ENCODE assay signal across 1 cellular context in genomic region chr12:100651694-100652093, GRCh38.
TF ChIP-seq lines count a peak whose summit lies in the region.

No MANE protein-coding gene starts in this region.

TF ChIP-seq in HepG2, 621 proteins besides CTCF, POLR2A, EP300 and RAD21 (continues in another document):
- TF ChIP-seq, protein P1, sequence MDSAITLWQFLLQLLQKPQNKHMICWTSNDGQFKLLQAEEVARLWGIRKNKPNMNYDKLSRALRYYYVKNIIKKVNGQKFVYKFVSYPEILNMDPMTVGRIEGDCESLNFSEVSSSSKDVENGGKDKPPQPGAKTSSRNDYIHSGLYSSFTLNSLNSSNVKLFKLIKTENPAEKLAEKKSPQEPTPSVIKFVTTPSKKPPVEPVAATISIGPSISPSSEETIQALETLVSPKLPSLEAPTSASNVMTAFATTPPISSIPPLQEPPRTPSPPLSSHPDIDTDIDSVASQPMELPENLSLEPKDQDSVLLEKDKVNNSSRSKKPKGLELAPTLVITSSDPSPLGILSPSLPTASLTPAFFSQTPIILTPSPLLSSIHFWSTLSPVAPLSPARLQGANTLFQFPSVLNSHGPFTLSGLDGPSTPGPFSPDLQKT (CRISPR knock-in tag; IDR thresholded peaks at IDR 0.05; ENCODE audit: borderline replicate concordance) = no peak
- TF ChIP-seq ONECUT2 (CRISPR knock-in tag; IDR thresholded peaks at IDR 0.05) = no peak
- TF ChIP-seq ZNF615 (CRISPR knock-in tag; IDR thresholded peaks at IDR 0.05; ENCODE audit: borderline replicate concordance) = no peak
- TF ChIP-seq, protein P2, sequence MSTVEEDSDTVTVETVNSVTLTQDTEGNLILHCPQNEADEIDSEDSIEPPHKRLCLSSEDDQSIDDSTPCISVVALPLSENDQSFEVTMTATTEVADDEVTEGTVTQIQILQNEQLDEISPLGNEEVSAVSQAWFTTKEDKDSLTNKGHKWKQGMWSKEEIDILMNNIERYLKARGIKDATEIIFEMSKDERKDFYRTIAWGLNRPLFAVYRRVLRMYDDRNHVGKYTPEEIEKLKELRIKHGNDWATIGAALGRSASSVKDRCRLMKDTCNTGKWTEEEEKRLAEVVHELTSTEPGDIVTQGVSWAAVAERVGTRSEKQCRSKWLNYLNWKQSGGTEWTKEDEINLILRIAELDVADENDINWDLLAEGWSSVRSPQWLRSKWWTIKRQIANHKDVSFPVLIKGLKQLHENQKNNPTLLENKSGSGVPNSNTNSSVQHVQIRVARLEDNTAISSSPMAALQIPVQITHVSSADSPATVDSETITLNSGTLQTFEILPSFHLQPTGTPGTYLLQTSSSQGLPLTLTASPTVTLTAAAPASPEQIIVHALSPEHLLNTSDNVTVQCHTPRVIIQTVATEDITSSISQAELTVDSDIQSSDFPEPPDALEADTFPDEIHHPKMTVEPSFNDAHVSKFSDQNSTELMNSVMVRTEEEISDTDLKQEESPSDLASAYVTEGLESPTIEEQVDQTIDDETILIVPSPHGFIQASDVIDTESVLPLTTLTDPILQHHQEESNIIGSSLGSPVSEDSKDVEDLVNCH (CRISPR knock-in tag; IDR thresholded peaks at IDR 0.05) = no peak
- TF ChIP-seq, protein P3, sequence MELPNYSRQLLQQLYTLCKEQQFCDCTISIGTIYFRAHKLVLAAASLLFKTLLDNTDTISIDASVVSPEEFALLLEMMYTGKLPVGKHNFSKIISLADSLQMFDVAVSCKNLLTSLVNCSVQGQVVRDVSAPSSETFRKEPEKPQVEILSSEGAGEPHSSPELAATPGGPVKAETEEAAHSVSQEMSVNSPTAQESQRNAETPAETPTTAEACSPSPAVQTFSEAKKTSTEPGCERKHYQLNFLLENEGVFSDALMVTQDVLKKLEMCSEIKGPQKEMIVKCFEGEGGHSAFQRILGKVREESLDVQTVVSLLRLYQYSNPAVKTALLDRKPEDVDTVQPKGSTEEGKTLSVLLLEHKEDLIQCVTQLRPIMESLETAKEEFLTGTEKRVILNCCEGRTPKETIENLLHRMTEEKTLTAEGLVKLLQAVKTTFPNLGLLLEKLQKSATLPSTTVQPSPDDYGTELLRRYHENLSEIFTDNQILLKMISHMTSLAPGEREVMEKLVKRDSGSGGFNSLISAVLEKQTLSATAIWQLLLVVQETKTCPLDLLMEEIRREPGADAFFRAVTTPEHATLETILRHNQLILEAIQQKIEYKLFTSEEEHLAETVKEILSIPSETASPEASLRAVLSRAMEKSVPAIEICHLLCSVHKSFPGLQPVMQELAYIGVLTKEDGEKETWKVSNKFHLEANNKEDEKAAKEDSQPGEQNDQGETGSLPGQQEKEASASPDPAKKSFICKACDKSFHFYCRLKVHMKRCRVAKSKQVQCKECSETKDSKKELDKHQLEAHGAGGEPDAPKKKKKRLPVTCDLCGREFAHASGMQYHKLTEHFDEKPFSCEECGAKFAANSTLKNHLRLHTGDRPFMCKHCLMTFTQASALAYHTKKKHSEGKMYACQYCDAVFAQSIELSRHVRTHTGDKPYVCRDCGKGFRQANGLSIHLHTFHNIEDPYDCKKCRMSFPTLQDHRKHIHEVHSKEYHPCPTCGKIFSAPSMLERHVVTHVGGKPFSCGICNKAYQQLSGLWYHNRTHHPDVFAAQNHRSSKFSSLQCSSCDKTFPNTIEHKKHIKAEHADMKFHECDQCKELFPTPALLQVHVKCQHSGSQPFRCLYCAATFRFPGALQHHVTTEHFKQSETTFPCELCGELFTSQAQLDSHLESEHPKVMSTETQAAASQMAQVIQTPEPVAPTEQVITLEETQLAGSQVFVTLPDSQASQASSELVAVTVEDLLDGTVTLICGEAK (IDR thresholded peaks at IDR 0.05) = no peak
- TF ChIP-seq, protein P3 (CRISPR knock-in tag; IDR thresholded peaks at IDR 0.05) = 0 out of 2 replicates have a peak, but pooled peaks have one; percentile 20
- TF ChIP-seq ZFX (CRISPR knock-in tag; IDR thresholded peaks at IDR 0.05; ENCODE audit: low read depth) = no peak
- TF ChIP-seq MTF1 (CRISPR knock-in tag; IDR thresholded peaks at IDR 0.05) = no peak
- TF ChIP-seq, protein P4, sequence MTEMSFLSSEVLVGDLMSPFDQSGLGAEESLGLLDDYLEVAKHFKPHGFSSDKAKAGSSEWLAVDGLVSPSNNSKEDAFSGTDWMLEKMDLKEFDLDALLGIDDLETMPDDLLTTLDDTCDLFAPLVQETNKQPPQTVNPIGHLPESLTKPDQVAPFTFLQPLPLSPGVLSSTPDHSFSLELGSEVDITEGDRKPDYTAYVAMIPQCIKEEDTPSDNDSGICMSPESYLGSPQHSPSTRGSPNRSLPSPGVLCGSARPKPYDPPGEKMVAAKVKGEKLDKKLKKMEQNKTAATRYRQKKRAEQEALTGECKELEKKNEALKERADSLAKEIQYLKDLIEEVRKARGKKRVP (CRISPR knock-in tag; IDR thresholded peaks at IDR 0.05) = no peak
- 0 out of 2 replicates have a peak, but pooled peaks have one; percentile 37 for TF ChIP-seq RXRA (CRISPR knock-in tag; IDR thresholded peaks at IDR 0.05)
- TF ChIP-seq KLF13 (CRISPR knock-in tag; IDR thresholded peaks at IDR 0.05) = no peak
- TF ChIP-seq SALL1 (CRISPR knock-in tag; IDR thresholded peaks at IDR 0.05) = 0 out of 2 replicates have a peak, but pooled peaks have one; percentile 34
- TF ChIP-seq NFKB2 (CRISPR knock-in tag; IDR thresholded peaks at IDR 0.05; ENCODE audit: borderline replicate concordance) = no peak
- TF ChIP-seq MIER3 (CRISPR knock-in tag; IDR thresholded peaks at IDR 0.05; ENCODE audit: borderline replicate concordance) = no peak
- TF ChIP-seq GLI4 (CRISPR knock-in tag; IDR thresholded peaks at IDR 0.05; ENCODE audit: borderline replicate concordance) = no peak
- TF ChIP-seq PHF5A (CRISPR knock-in tag; IDR thresholded peaks at IDR 0.05; ENCODE audit: low read depth, unreplicated experiment) = no peak
- TF ChIP-seq HIC2 (CRISPR knock-in tag; IDR thresholded peaks at IDR 0.05; ENCODE audit: low read depth) = no peak
- TF ChIP-seq ZMYM3 (CRISPR knock-in tag; IDR thresholded peaks at IDR 0.05) = 0 out of 2 replicates have a peak, but pooled peaks have one; percentile 45
- no peak for TF ChIP-seq PAX8 (CRISPR knock-in tag; IDR thresholded peaks at IDR 0.05; ENCODE audit: borderline replicate concordance)
- no peak for TF ChIP-seq KAT8 (CRISPR knock-in tag; IDR thresholded peaks at IDR 0.05)
- TF ChIP-seq HMGXB3 (CRISPR knock-in tag; IDR thresholded peaks at IDR 0.05; ENCODE audit: borderline replicate concordance) = no peak
- TF ChIP-seq ZNF891 (CRISPR knock-in tag; IDR thresholded peaks at IDR 0.05) = no peak
- TF ChIP-seq ZNF292 (CRISPR knock-in tag; IDR thresholded peaks at IDR 0.05; ENCODE audit: borderline replicate concordance, low read depth) = 0 out of 2 replicates have a peak, but pooled peaks have one; percentile 37
- 0 out of 2 replicates have a peak, but pooled peaks have one; percentile 39 for TF ChIP-seq ZBTB38 (CRISPR knock-in tag; IDR thresholded peaks at IDR 0.05)
- TF ChIP-seq HDAC1 (CRISPR knock-in tag; IDR thresholded peaks at IDR 0.05) = no peak
- TF ChIP-seq HOXD1 (CRISPR knock-in tag; IDR thresholded peaks at IDR 0.05) = no peak
- TF ChIP-seq SAP130 (CRISPR knock-in tag; IDR thresholded peaks at IDR 0.05; ENCODE audit: low read depth) = 0 out of 2 replicates have a peak, but pooled peaks have one; percentile 8
- no peak for TF ChIP-seq ZBTB1 (CRISPR knock-in tag; IDR thresholded peaks at IDR 0.05; ENCODE audit: borderline replicate concordance)
- TF ChIP-seq ZMYM4 (CRISPR knock-in tag; IDR thresholded peaks at IDR 0.05) = 0 out of 2 replicates have a peak, but pooled peaks have one; percentile 31
- no peak for TF ChIP-seq RFX3 (CRISPR knock-in tag; IDR thresholded peaks at IDR 0.05)
- no peak for TF ChIP-seq HOMEZ (CRISPR knock-in tag; IDR thresholded peaks at IDR 0.05; ENCODE audit: low read depth)
- TF ChIP-seq ZBTB25 (CRISPR knock-in tag; IDR thresholded peaks at IDR 0.05) = no peak
- no peak for TF ChIP-seq MTA3 (CRISPR knock-in tag; IDR thresholded peaks at IDR 0.05)
